ENCODE assay signal across 10 cellular contexts in genomic region chr6:109236140-109237081, GRCh38.
DNase-seq lines count a peak whose midpoint lies in the region; ATAC-seq and TF ChIP-seq lines count a peak whose summit lies in the region.
"Had no signal": no experiment of that assay in that cellular context is flagged by ENCODE, and none has a peak within 500 bp of the region (broad histone marks: within the 10 kb centered on the region; RNA-seq: fewer than 3 reads in every experiment).

No MANE protein-coding gene starts in this region.

- H3K4me1 Mint-ChIP-seq in stimulated activated naive CD8-positive, alpha-beta T cell treated with anti-CD3 and anti-CD28 coated beads, Interleukin-15, Interleukin-2, amounts not matched to agents 100 ng/mL and 50 ng/mL, for 24 hours (ENCODE audit: low read depth): peaks cover 20% of the 10 kb centered on the region

- H3K9me3 ChIP-seq in Peyer's patch: no peaks in the 10 kb centered on the region
- H3K9me3 ChIP-seq: adrenal gland had no signal

- TF ChIP-seq CTCF in GM10266 (IDR thresholded peaks at IDR 0.05; ENCODE audit: control insufficient read depth, insufficient read depth, low read depth, missing control alignments): peak; percentile 27
- peak in 3 of 6 experiments; percentile 60 to 71 (median 70) for TF ChIP-seq CTCF in Peyer's patch (IDR thresholded peaks at IDR 0.05)
- TF ChIP-seq CTCF in foreskin fibroblast (IDR thresholded peaks at IDR 0.05; ENCODE audit: low read depth, low read length): no peak

- peaks cover 0 to 10% (median 0%) of the 10 kb centered on the region in 4 donors for H3K4me1 ChIP-seq in Peyer's patch

- ATAC-seq in HG03378 (IDR thresholded peaks at IDR 0.05; ENCODE audit: unreplicated experiment) (peak; percentile 56), left ventricle myocardium superior (peak; percentile 57), GM19328 (IDR thresholded peaks at IDR 0.05; ENCODE audit: unreplicated experiment) (no peak)

- no peaks in the 10 kb centered on the region for H3K27me3 Mint-ChIP-seq in stimulated activated naive CD8-positive, alpha-beta T cell treated with anti-CD3 and anti-CD28 coated beads, Interleukin-15, Interleukin-2, amounts not matched to agents 100 ng/mL and 50 ng/mL, for 24 hours

- DNase-seq in GM10266 (ENCODE audit: extremely low spot score): peak; percentile 28
- DNase-seq in Peyer's patch: peak in 2 of 3 donors; percentile 79
- DNase-seq in left ventricle myocardium superior: peak; percentile 49
- no peak for DNase-seq in foreskin fibroblast
- no peak for DNase-seq in occipital lobe (lab: John Stamatoyannopoulos, UW)

- peak overlapping the region in 2 of 4 donors; percentile 23 to 46 for H3K27ac ChIP-seq in Peyer's patch

- H3K36me3 ChIP-seq in Peyer's patch: no peaks in the 10 kb centered on the region
- H3K36me3 ChIP-seq: adrenal gland had no signal

- no peaks in the 10 kb centered on the region for H3K36me3 Mint-ChIP-seq in stimulated activated naive CD8-positive, alpha-beta T cell treated with anti-CD3 and anti-CD28 coated beads, Interleukin-15, Interleukin-2, amounts not matched to agents 100 ng/mL and 50 ng/mL, for 24 hours (ENCODE audit: low read depth)

- H3K9me3 Mint-ChIP-seq in stimulated activated naive CD8-positive, alpha-beta T cell treated with anti-CD3 and anti-CD28 coated beads, Interleukin-15, Interleukin-2, amounts not matched to agents 100 ng/mL and 50 ng/mL, for 24 hours: no peaks in the 10 kb centered on the region

- no peaks in the 10 kb centered on the region for H3K27me3 ChIP-seq in Peyer's patch
- H3K27me3 ChIP-seq: adrenal gland had no signal

- H3K27ac Mint-ChIP-seq in stimulated activated naive CD8-positive, alpha-beta T cell treated with anti-CD3 and anti-CD28 coated beads, Interleukin-15, Interleukin-2, amounts not matched to agents 100 ng/mL and 50 ng/mL, for 24 hours: peak overlapping the region; percentile 74
- H3K27ac Mint-ChIP-seq: nephron had no signal

- intact Hi-C loops in left ventricle myocardium superior (cut with micrococcal nuclease): no loop called here

- TF ChIP-seq POLR2A in Peyer's patch (IDR thresholded peaks at IDR 0.05): no peak

- H3K4me3 ChIP-seq in Peyer's patch (no peak overlapping the region), foreskin fibroblast (ENCODE audit: low read depth in 1 of 2, low read length in 2 of 2) (no peak overlapping the region)
- H3K4me3 ChIP-seq: adrenal gland had no signal

- H3K4me3 Mint-ChIP-seq in stimulated activated naive CD8-positive, alpha-beta T cell treated with anti-CD3 and anti-CD28 coated beads, Interleukin-15, Interleukin-2, amounts not matched to agents 100 ng/mL and 50 ng/mL, for 24 hours: peak overlapping the region; percentile 47
- H3K4me3 Mint-ChIP-seq: nephron had no signal

Comparison
In these comparisons a context has a peak if more than half of its experiments do, and no peak if none do; other contexts are left out.
1. DNase-seq: peak in GM10266 (single experiment), Peyer's patch (2 of 3) and left ventricle myocardium superior (single experiment); none in foreskin fibroblast (0 of 2) and occipital lobe (single experiment).